In the genomic region with DNA sequence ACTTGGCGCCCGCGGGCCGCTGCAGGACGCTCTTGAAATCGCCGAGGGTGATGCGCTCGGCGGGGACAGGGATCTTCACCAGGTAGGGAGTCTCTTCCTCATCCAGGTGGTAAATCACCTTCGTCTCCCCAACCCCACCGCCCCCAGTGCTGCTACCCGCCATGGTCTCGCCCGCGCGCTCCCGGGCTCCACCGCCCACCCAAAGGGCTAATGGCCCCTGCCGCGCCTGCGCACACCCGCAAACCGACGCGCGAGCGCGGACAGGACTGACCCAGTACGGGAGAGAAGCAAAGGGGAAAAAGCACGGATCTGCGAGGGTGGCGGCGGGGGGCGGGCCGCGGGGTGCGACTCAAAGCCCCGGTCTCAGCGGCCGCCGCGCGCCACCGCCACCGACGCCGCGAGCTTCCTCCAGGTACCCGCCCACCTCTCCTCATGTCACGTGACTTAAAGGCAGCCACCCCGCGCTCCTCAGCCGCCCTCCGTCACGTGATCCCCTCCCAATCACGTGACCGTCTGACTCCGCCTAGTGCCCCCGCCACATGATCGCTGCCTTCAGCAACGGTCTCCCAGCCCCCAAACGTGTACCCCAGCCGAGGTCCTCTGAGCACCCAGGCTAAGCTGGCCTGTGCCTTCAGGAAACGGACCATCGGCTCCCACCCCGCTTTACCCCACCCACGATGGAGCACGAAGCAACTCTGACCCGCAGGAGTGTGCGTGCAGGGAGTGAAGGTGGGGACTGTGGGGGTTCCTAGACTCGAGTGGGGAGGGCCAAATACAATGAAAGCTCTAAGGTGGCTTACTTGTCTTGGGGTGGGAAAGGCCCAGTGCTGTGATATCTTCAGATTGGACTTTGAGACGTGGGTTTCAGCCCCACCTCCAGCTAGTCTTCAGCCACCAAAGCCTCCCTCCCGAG, we compare ENCODE assay signal across 8 cellular contexts. TPM values are rescaled to one million over a fixed set of nuclear protein-coding genes. Genes with fewer than 3 reads are reported as not detected.
DNase-seq lines count a peak whose midpoint lies in the region; ATAC-seq, FAIRE-seq and TF ChIP-seq lines count a peak whose summit lies in the region.

TSS of gene DVL2 (minus strand) at position 418 of the 913 bp plus-strand sequence. CDS start at position 163, 255 bp downstream.

- H3K27ac ChIP-seq in pancreas = peak within 1 kb of the TSS; percentile 63 to 87 (median 80)
- peak within 1 kb of the TSS; percentile 91 for H3K27ac ChIP-seq in thymus (ENCODE audit: low read depth)

- DNase-seq in GM04504 (ENCODE audit: low read depth) = peak; percentile 87
- DNase-seq in NCI-H1105 treated with DMSO at 0.1 percent for 48 hours (lab: John Stamatoyannopoulos, UW) = peak; percentile 95
- DNase-seq in SW480 (ENCODE audit: low spot score) = peak; percentile 94
- DNase-seq in activated naive CD8-positive, alpha-beta T cell treated with anti-CD3 and anti-CD28 coated beads, Interleukin-2, amount 50 U/mL, for 16 hours (ENCODE audit: low read depth, low spot score) = peak; percentile 88
- DNase-seq in head of caudate nucleus = peak; percentile 93 to 99 (median 96)
- peak; percentile 95 to 98 (median 96) for DNase-seq in pancreas

- H3K36me3 ChIP-seq in pancreas (peaks cover 0 to 7% (median 3%) of the 10 kb centered on the region in 3 donors), thymus (ENCODE audit: control insufficient read depth, insufficient read depth) (peaks cover 31% of the 10 kb centered on the region)

- H3K4me3 ChIP-seq in pancreas (peak within 1 kb of the TSS; percentile 59 to 92 (median 79)), thymus (ENCODE audit: low read length) (peak within 1 kb of the TSS; percentile 91)

- 1% methylated on average over 74 of the region's 74 CpGs for WGBS in pancreas, 2 donors
- 2% methylated on average over 74 of the region's 74 CpGs for WGBS in thymus

- ATAC-seq in HG02588 (IDR thresholded peaks at IDR 0.05; ENCODE audit: unreplicated experiment) = peak; percentile 51
- peak; percentile 61 to 74 (median 67) for ATAC-seq in pancreas

- peaks cover 3 to 34% (median 3%) of the 10 kb centered on the region in 3 donors for H3K4me1 ChIP-seq in pancreas
- H3K4me1 ChIP-seq in thymus (ENCODE audit: control insufficient read depth, insufficient read depth, low read length) = peaks cover 29% of the 10 kb centered on the region

- no peaks in the 10 kb centered on the region for H3K9me3 ChIP-seq in pancreas
- H3K9me3 ChIP-seq in thymus (ENCODE audit: control insufficient read depth) = no peaks in the 10 kb centered on the region

- TF ChIP-seq CTCF in pancreas (IDR thresholded peaks at IDR 0.05) = no peak

- FAIRE-seq in pancreas (lab: Jason Lieb, UNC) = no peak

- no peaks in the 10 kb centered on the region for H3K27me3 ChIP-seq in pancreas
- no peaks in the 10 kb centered on the region for H3K27me3 ChIP-seq in thymus (ENCODE audit: control insufficient read depth, insufficient read depth)

- intact Hi-C loops in head of caudate nucleus (cut with DNase I) = no loop called here
- intact Hi-C loops in pancreas (cut with DNase I) = no loop called here

RNA-seq across cellular contexts. Expression of gene DVL2, which starts in this region (rescaled TPM):
- 10 to 100 TPM in 5 of 6 donors, 1 to 10 TPM in 1; 9.6 to 26.9 (median 13.7) TPM for total RNA-seq in pancreas
- polyA plus RNA-seq in pancreas (10 to 100 TPM; 17.6 to 26.4 TPM), thymus (26.6 TPM)

Comparison
In these comparisons a context has a peak if more than half of its experiments do, and no peak if none do; other contexts are left out.
1. Peak in every context shown above with its lines: DNase-seq, ATAC-seq, H3K4me3 ChIP-seq and H3K27ac ChIP-seq.